9 cellular contexts compared by ENCODE assay signal in genomic region chr5:16617272-16617973, GRCh38. TPM values are rescaled to one million over a fixed set of nuclear protein-coding genes. Genes with fewer than 3 reads are reported as not detected.
DNase-seq lines count a peak whose midpoint lies in the region; ATAC-seq and TF ChIP-seq lines count a peak whose summit lies in the region.
"Had no signal": no experiment of that assay in that cellular context is flagged by ENCODE, and none has a peak within 500 bp of the region (broad histone marks: within the 10 kb centered on the region; RNA-seq: fewer than 3 reads in every experiment).

No MANE protein-coding gene starts in this region.

- POLR2A ChIA-PET in HEK293 (lab: Yijun Ruan, JAX), result interaction anchor here (0.8 to 0.9 kb wide), 2 partner anchors 9 to 17 kb away, joined by 3 to 4 read pairs; no protein-coding TSS in a partner anchor
- POLR2A ChIA-PET in naive thymus-derived CD4-positive, alpha-beta T cell (lab: Charles Lee), result interaction anchor here (0.7 to 6.5 kb wide), 16 partner anchors 9 to 159 kb away, joined by 3 to 182 read pairs (median 4); partner anchors contain the start of gene ZNF622

- no peaks in the 10 kb centered on the region for H3K27me3 ChIP-seq in WERI-Rb-1 (ENCODE audit: insufficient read depth, low read depth, severe bottlenecking)
- no peaks in the 10 kb centered on the region for H3K27me3 ChIP-seq in naive thymus-derived CD4-positive, alpha-beta T cell (ENCODE audit: control insufficient read depth in 2 of 2, insufficient read depth in 2 of 2, low read length in 2 of 2)
- H3K27me3 ChIP-seq in vagina, result no peaks in the 10 kb centered on the region

- peak; percentile 36 for ATAC-seq in naive thymus-derived CD4-positive, alpha-beta T cell
- no peak for ATAC-seq in GM21619 (IDR thresholded peaks at IDR 0.05; ENCODE audit: unreplicated experiment)
- ATAC-seq in HG02798 (IDR thresholded peaks at IDR 0.05; ENCODE audit: poor library complexity, unreplicated experiment), result no peak
- no peak for ATAC-seq in GM19463 (IDR thresholded peaks at IDR 0.05; ENCODE audit: unreplicated experiment)

- DNase-seq in WERI-Rb-1 (no peak), vagina (ENCODE audit: extremely low spot score in 2 of 2) (no peak)
- peak; percentile 18 to 90 (median 75) for DNase-seq in naive thymus-derived CD4-positive, alpha-beta T cell

- no peak overlapping the region for H3K27ac Mint-ChIP-seq in naive thymus-derived CD4-positive, alpha-beta T cell
- H3K27ac Mint-ChIP-seq: stimulated activated naive CD8-positive, alpha-beta T cell treated with anti-CD3 and anti-CD28 coated beads, Interleukin-15, Interleukin-2, amounts not matched to agents 100 ng/mL and 50 ng/mL, for 24 hours had no signal

- H3K36me3 ChIP-seq in HEK293 (ENCODE audit: control insufficient read depth in 2 of 2, insufficient read depth in 1 of 2, low read length in 2 of 2) (peaks cover 0 to 4% of the 10 kb centered on the region in 2 experiments; a peak in 1 of 3 replicates), WERI-Rb-1 (no peaks in the 10 kb centered on the region), vagina (no peaks in the 10 kb centered on the region)
- H3K36me3 ChIP-seq in naive thymus-derived CD4-positive, alpha-beta T cell (ENCODE audit: control insufficient read depth in 2 of 3, insufficient read depth in 3 of 3, low read length in 3 of 3), result peaks cover 0 to 4% (median 0%) of the 10 kb centered on the region in 3 experiments

- no peak for TF ChIP-seq POLR2A in vagina (IDR thresholded peaks at IDR 0.05)

- H3K27me3 Mint-ChIP-seq in naive thymus-derived CD4-positive, alpha-beta T cell, result no peaks in the 10 kb centered on the region
- H3K27me3 Mint-ChIP-seq: stimulated activated naive CD8-positive, alpha-beta T cell treated with anti-CD3 and anti-CD28 coated beads, Interleukin-15, Interleukin-2, amounts not matched to agents 100 ng/mL and 50 ng/mL, for 24 hours had no signal

- TF ChIP-seq CTCF in HEK293 (tag by site-specific recombination; IDR thresholded peaks at IDR 0.05) (no peak), WERI-Rb-1 (IDR thresholded peaks at IDR 0.05; ENCODE audit: low read depth, low read length) (no peak), vagina (IDR thresholded peaks at IDR 0.05) (no peak)

- H3K9me3 Mint-ChIP-seq in naive thymus-derived CD4-positive, alpha-beta T cell, result no peaks in the 10 kb centered on the region
- H3K9me3 Mint-ChIP-seq: stimulated activated naive CD8-positive, alpha-beta T cell treated with anti-CD3 and anti-CD28 coated beads, Interleukin-15, Interleukin-2, amounts not matched to agents 100 ng/mL and 50 ng/mL, for 24 hours had no signal

- no peak overlapping the region for H3K4me3 Mint-ChIP-seq in naive thymus-derived CD4-positive, alpha-beta T cell
- H3K4me3 Mint-ChIP-seq: stimulated activated naive CD8-positive, alpha-beta T cell treated with anti-CD3 and anti-CD28 coated beads, Interleukin-15, Interleukin-2, amounts not matched to agents 100 ng/mL and 50 ng/mL, for 24 hours had no signal

- CTCF ChIA-PET in HEK293 (lab: Yijun Ruan, JAX), result interaction anchor here (1.1 kb wide), 1 partner anchor 65 kb away, joined by 3 read pairs; no protein-coding TSS in a partner anchor
- CTCF ChIA-PET in naive thymus-derived CD4-positive, alpha-beta T cell (lab: Charles Lee), result interaction anchor here (0.6 to 2.1 kb wide), 6 partner anchors 9 to 85 kb away, joined by 3 to 11 read pairs (median 3); no protein-coding TSS in a partner anchor

- H3K27ac ChIP-seq in HEK293 (ENCODE audit: extremely low read depth, low read depth, low read length) (peak overlapping the region; percentile 44; the same call in 1 of the 2 replicates), WERI-Rb-1 (no peak overlapping the region), cingulate gyrus (ENCODE audit: low read depth, low read length) (peak overlapping the region; percentile 79), vagina (peak overlapping the region; percentile 88)
- H3K27ac ChIP-seq in naive thymus-derived CD4-positive, alpha-beta T cell (ENCODE audit: low read depth, low read length), result peak overlapping the region; percentile 98

- H3K4me3 ChIP-seq in HEK293 (ENCODE audit: low read depth, low read length), result peak overlapping the region; percentile 54
- peak overlapping the region; percentile 86 for H3K4me3 ChIP-seq in WERI-Rb-1 (ENCODE audit: low read depth, low read length)
- H3K4me3 ChIP-seq in naive thymus-derived CD4-positive, alpha-beta T cell (ENCODE audit: low read length), result peak overlapping the region; percentile 77
- H3K4me3 ChIP-seq in vagina, result peak overlapping the region; percentile 65 to 73

- H3K4me1 ChIP-seq in HEK293 (ENCODE audit: control insufficient read depth, insufficient read depth, low read length) (peaks cover 22% of the 10 kb centered on the region), vagina (peaks cover 17% of the 10 kb centered on the region)
- peaks cover 10 to 32% of the 10 kb centered on the region in 2 donors for H3K4me1 ChIP-seq in naive thymus-derived CD4-positive, alpha-beta T cell (ENCODE audit: control insufficient read depth in 2 of 2, insufficient read depth in 2 of 2, low read length in 2 of 2)

- H3K36me3 Mint-ChIP-seq in naive thymus-derived CD4-positive, alpha-beta T cell, result peaks cover 7 to 29% (median 19%) of the 10 kb centered on the region in 5 donors

- H3K4me1 Mint-ChIP-seq in naive thymus-derived CD4-positive, alpha-beta T cell, result peaks cover 27 to 48% (median 44%) of the 10 kb centered on the region in 7 donors

- no peaks in the 10 kb centered on the region for H3K9me3 ChIP-seq in HEK293 (ENCODE audit: control insufficient read depth, insufficient read depth, low read depth, low read length)
- H3K9me3 ChIP-seq in WERI-Rb-1 (ENCODE audit: severe bottlenecking), result no peaks in the 10 kb centered on the region
- H3K9me3 ChIP-seq in naive thymus-derived CD4-positive, alpha-beta T cell (ENCODE audit: control insufficient read depth in 2 of 3, low read length in 3 of 3), result no peaks in the 10 kb centered on the region
- H3K9me3 ChIP-seq in vagina, result no peaks in the 10 kb centered on the region

- intact Hi-C loops in naive thymus-derived CD4-positive, alpha-beta T cell (cut with micrococcal nuclease), result loop anchor here (1.0 to 10.0 kb wide), 10 partner anchors 9 to 1953 kb away; partner anchors contain the start of genes ZNF622 (in 2 of the 2), ANKH (in 1 of the 2) and OTULIN (in 1 of the 2)
- intact Hi-C loops in vagina (cut with DNase I), result no loop called here

TF ChIP-seq in HEK293, 187 proteins besides CTCF, POLR2A, EP300 and RAD21 (continues in another document):
- TF ChIP-seq PRDM10 (tag by site-specific recombination; IDR thresholded peaks at IDR 0.05) (peak; percentile 59), ZNF473 (tag by site-specific recombination; IDR thresholded peaks at IDR 0.05) (no peak), ZNF600 (tag by site-specific recombination; IDR thresholded peaks at IDR 0.05) (peak; percentile 33; the same call in 1 of the 2 replicates), KLF8 (tag by site-specific recombination; IDR thresholded peaks at IDR 0.05) (no peak), YY2 (tag by site-specific recombination; IDR thresholded peaks at IDR 0.05) (no peak), ZNF266 (tag by site-specific recombination; IDR thresholded peaks at IDR 0.05; ENCODE audit: low read depth) (no peak), ZNF341 (tag by site-specific recombination; IDR thresholded peaks at IDR 0.05; ENCODE audit: low read depth) (peak; percentile 19; the same call in 1 of the 2 replicates), ZNF214 (tag by site-specific recombination; IDR thresholded peaks at IDR 0.05; ENCODE audit: borderline replicate concordance) (no peak), MYNN (tag by site-specific recombination; IDR thresholded peaks at IDR 0.05; ENCODE audit: borderline replicate concordance) (no peak), TCF7L2 (IDR thresholded peaks at IDR 0.05; ENCODE audit: borderline replicate concordance, low read depth, low read length) (no peak)
- TF ChIP-seq, protein P1, sequence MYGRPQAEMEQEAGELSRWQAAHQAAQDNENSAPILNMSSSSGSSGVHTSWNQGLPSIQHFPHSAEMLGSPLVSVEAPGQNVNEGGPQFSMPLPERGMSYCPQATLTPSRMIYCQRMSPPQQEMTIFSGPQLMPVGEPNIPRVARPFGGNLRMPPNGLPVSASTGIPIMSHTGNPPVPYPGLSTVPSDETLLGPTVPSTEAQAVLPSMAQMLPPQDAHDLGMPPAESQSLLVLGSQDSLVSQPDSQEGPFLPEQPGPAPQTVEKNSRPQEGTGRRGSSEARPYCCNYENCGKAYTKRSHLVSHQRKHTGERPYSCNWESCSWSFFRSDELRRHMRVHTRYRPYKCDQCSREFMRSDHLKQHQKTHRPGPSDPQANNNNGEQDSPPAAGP (tag by site-specific recombination; IDR thresholded peaks at IDR 0.05), result no peak

RNA-seq across cellular contexts. Expression of gene RETREG1, which starts 0.6 kb away (rescaled TPM):
- 10 to 100 TPM; 37.4 to 78.3 (median 47.4) TPM for total RNA-seq in naive thymus-derived CD4-positive, alpha-beta T cell
- 100 to 1,000 TPM; 120 to 130 TPM for polyA plus RNA-seq in naive thymus-derived CD4-positive, alpha-beta T cell
- total RNA-seq in vagina, result 27.7 TPM

Comparison
In these comparisons a context has a peak if more than half of its experiments do, and no peak if none do; other contexts are left out.
1. DNase-seq: peak in naive thymus-derived CD4-positive, alpha-beta T cell (9 of 9); none in WERI-Rb-1 (single experiment) and vagina (0 of 2).
2. Peak in every context shown above with its lines, with median percentiles within 50 percentile points of each other: H3K4me3 ChIP-seq.